ENCODE assay signal across 8 cellular contexts in genomic region chr10:104122273-104123107, GRCh38. TPM values are rescaled to one million over a fixed set of nuclear protein-coding genes. Genes with fewer than 3 reads are reported as not detected.
A peak's percentile ranks its signal among the peaks of the same experiment; 100 is the strongest.
DNase-seq lines count a peak whose midpoint lies in the region; ATAC-seq and TF ChIP-seq lines count a peak whose summit lies in the region.

No MANE protein-coding gene starts in this region.

- no peaks in the 10 kb centered on the region for H3K36me3 ChIP-seq in gastrocnemius medialis

- POLR2A ChIA-PET in activated CD8-positive, alpha-beta T cell treated with anti-CD3 and anti-CD28 coated beads, Interleukin-2, amount 10 ng/mL, durations not matched to agents 7 days and 5 days (lab: Charles Lee): interaction anchor here (0.6 to 3.0 kb wide), 33 partner anchors 9 to 322 kb away, joined by 3 to 17 read pairs (median 5); partner anchors contain the start of genes GSTO1, SLK and STN1

- peaks cover 7% of the 10 kb centered on the region in 2 donors for H3K4me1 ChIP-seq in gastrocnemius medialis

- no peaks in the 10 kb centered on the region for H3K27me3 Mint-ChIP-seq in activated naive CD4-positive, alpha-beta T cell treated with anti-CD3 and anti-CD28 coated beads for 36 hours (ENCODE audit: low read depth)
- peaks cover 7% of the 10 kb centered on the region for H3K27me3 Mint-ChIP-seq in activated CD8-positive, alpha-beta T cell treated with anti-CD3 and anti-CD28 coated beads, Interleukin-2, amount 10 ng/mL, durations not matched to agents 7 days and 5 days (ENCODE audit: low read depth)

- peak overlapping the region; percentile 90 for H3K4me3 Mint-ChIP-seq in activated naive CD4-positive, alpha-beta T cell treated with anti-CD3 and anti-CD28 coated beads for 36 hours
- peak overlapping the region; percentile 93 for H3K4me3 Mint-ChIP-seq in activated CD8-positive, alpha-beta T cell treated with anti-CD3 and anti-CD28 coated beads, Interleukin-2, amount 10 ng/mL, durations not matched to agents 7 days and 5 days

- H3K36me3 Mint-ChIP-seq in activated naive CD4-positive, alpha-beta T cell treated with anti-CD3 and anti-CD28 coated beads for 36 hours (ENCODE audit: low read depth): peaks cover 16% of the 10 kb centered on the region
- H3K36me3 Mint-ChIP-seq in activated CD8-positive, alpha-beta T cell treated with anti-CD3 and anti-CD28 coated beads, Interleukin-2, amount 10 ng/mL, durations not matched to agents 7 days and 5 days (ENCODE audit: low read depth): peaks cover 16% of the 10 kb centered on the region

- peak overlapping the region; percentile 90 to 99 (median 93) for H3K27ac ChIP-seq in gastrocnemius medialis

- TF ChIP-seq CTCF in gastrocnemius medialis (IDR thresholded peaks at IDR 0.05 in 4 of 5, conservative IDR thresholded peaks at IDR 0.05 in 1 of 5): no peak

- no peaks in the 10 kb centered on the region for H3K9me3 ChIP-seq in gastrocnemius medialis

- TF ChIP-seq POLR2A in gastrocnemius medialis (IDR thresholded peaks at IDR 0.05): no peak

- CTCF ChIA-PET in activated naive CD4-positive, alpha-beta T cell treated with anti-CD3 and anti-CD28 coated beads for 36 hours (lab: Charles Lee): interaction anchor here (0.6 to 5.1 kb wide), 25 partner anchors 18 to 236 kb away, joined by 3 to 29 read pairs (median 4); partner anchors contain the start of gene SLK
- CTCF ChIA-PET in activated CD8-positive, alpha-beta T cell treated with anti-CD3 and anti-CD28 coated beads, Interleukin-2, amount 10 ng/mL, durations not matched to agents 7 days and 5 days (lab: Charles Lee): interaction anchor here (0.6 to 6.2 kb wide), 51 partner anchors 10 to 268 kb away, joined by 3 to 60 read pairs (median 4); partner anchors contain the start of genes ITPRIP and SLK

- intact Hi-C loops in activated naive CD4-positive, alpha-beta T cell treated with anti-CD3 and anti-CD28 coated beads for 36 hours (cut with micrococcal nuclease): loop anchor here (1.0 to 5.0 kb wide), 7 partner anchors 40 to 930 kb away; partner anchors contain the start of genes CFAP58 and NT5C2
- intact Hi-C loops in left cardiac atrium (cut with DNase I): no loop called here
- intact Hi-C loops in gastrocnemius medialis (cut with DNase I; ENCODE audit: low total_unique reads): loop anchor here (5.0 kb wide), 1 partner anchor 135 kb away; no protein-coding TSS in a partner anchor

- peak; percentile 45 for DNase-seq in activated naive CD4-positive, alpha-beta T cell treated with anti-CD3 and anti-CD28 coated beads for 36 hours
- no peak for DNase-seq in activated naive CD4-positive, alpha-beta T cell treated with anti-CD3 and anti-CD28 coated beads, Interleukin-2, amount 50 U/mL, for 16 hours
- no peak for DNase-seq in activated CD8-positive, alpha-beta T cell treated with anti-CD3 and anti-CD28 coated beads, Interleukin-2, amount 10 ng/mL, durations not matched to agents 7 days and 5 days
- peak; percentile 32 for DNase-seq in left cardiac atrium
- DNase-seq in gastrocnemius medialis: no peak
- DNase-seq in hippocampal formation (lab: John Stamatoyannopoulos, UW): no peak

- in situ Hi-C loops in gastrocnemius medialis (cut with MboI; ENCODE audit: low sequenced_read_pairs in 4 of 4): loop anchor here (10.0 to 25.0 kb wide), 5 partner anchors 158 to 238 kb away; partner anchors contain the start of genes SLK (in 1 of the 4) and STN1 (in 1 of the 4)

- H3K27ac Mint-ChIP-seq in activated naive CD4-positive, alpha-beta T cell treated with anti-CD3 and anti-CD28 coated beads for 36 hours: peak overlapping the region; percentile 97
- H3K27ac Mint-ChIP-seq in activated CD8-positive, alpha-beta T cell treated with anti-CD3 and anti-CD28 coated beads, Interleukin-2, amount 10 ng/mL, durations not matched to agents 7 days and 5 days: peak overlapping the region; percentile 97

- no peaks in the 10 kb centered on the region for H3K27me3 ChIP-seq in gastrocnemius medialis

- ATAC-seq in HG03571 (IDR thresholded peaks at IDR 0.05; ENCODE audit: unreplicated experiment) (peak; percentile 6), left cardiac atrium (no peak), gastrocnemius medialis (peak in 1 of 2 donors; percentile 10), HG03342 (IDR thresholded peaks at IDR 0.05; ENCODE audit: unreplicated experiment) (no peak)
- ATAC-seq in activated CD8-positive, alpha-beta T cell treated with anti-CD3 and anti-CD28 coated beads, Interleukin-2, amount 10 ng/mL, durations not matched to agents 7 days and 5 days: peak; percentile 2

- no peaks in the 10 kb centered on the region for H3K9me3 Mint-ChIP-seq in activated naive CD4-positive, alpha-beta T cell treated with anti-CD3 and anti-CD28 coated beads for 36 hours
- H3K9me3 Mint-ChIP-seq in activated CD8-positive, alpha-beta T cell treated with anti-CD3 and anti-CD28 coated beads, Interleukin-2, amount 10 ng/mL, durations not matched to agents 7 days and 5 days (ENCODE audit: insufficient read depth): no peaks in the 10 kb centered on the region

- H3K4me1 Mint-ChIP-seq in activated naive CD4-positive, alpha-beta T cell treated with anti-CD3 and anti-CD28 coated beads for 36 hours (ENCODE audit: low read depth): peaks cover 42% of the 10 kb centered on the region
- H3K4me1 Mint-ChIP-seq in activated CD8-positive, alpha-beta T cell treated with anti-CD3 and anti-CD28 coated beads, Interleukin-2, amount 10 ng/mL, durations not matched to agents 7 days and 5 days (ENCODE audit: low read depth): peaks cover 27% of the 10 kb centered on the region

- H3K4me3 ChIP-seq in gastrocnemius medialis: peak overlapping the region; percentile 64 to 86 (median 80)

RNA-seq across cellular contexts. Expression of gene SFR1, which starts 0.5 kb away (rescaled TPM):
- 10 to 100 TPM; 17.0 to 18.5 TPM for total RNA-seq in activated naive CD4-positive, alpha-beta T cell treated with anti-CD3 and anti-CD28 coated beads for 36 hours
- 10 to 100 TPM; 13.0 to 14.9 TPM for total RNA-seq in activated CD8-positive, alpha-beta T cell treated with anti-CD3 and anti-CD28 coated beads, Interleukin-2, amount 10 ng/mL, durations not matched to agents 7 days and 5 days
- total RNA-seq in left cardiac atrium (1 to 10 TPM; 6.5 to 7.0 TPM), gastrocnemius medialis (1 to 10 TPM; 2.4 to 7.7 (median 4.7) TPM)

RNA-seq across cellular contexts. Expression of gene COL17A1, which starts 36.8 kb away (rescaled TPM):
- not detected for total RNA-seq in activated naive CD4-positive, alpha-beta T cell treated with anti-CD3 and anti-CD28 coated beads for 36 hours
- total RNA-seq in activated CD8-positive, alpha-beta T cell treated with anti-CD3 and anti-CD28 coated beads, Interleukin-2, amount 10 ng/mL, durations not matched to agents 7 days and 5 days: not detected
- total RNA-seq in left cardiac atrium (under 1 TPM; 0.29 to 0.55 TPM), gastrocnemius medialis (under 1 TPM in 1 of 4 donors, not detected in 3; 0.63 TPM)

Comparison
In these comparisons a context has a peak if more than half of its experiments do, and no peak if none do; other contexts are left out.
1. DNase-seq: peak in activated naive CD4-positive, alpha-beta T cell treated with anti-CD3 and anti-CD28 coated beads for 36 hours (single experiment) and left cardiac atrium (single experiment); none in activated naive CD4-positive, alpha-beta T cell treated with anti-CD3 and anti-CD28 coated beads, Interleukin-2, amount 50 U/mL, for 16 hours (single experiment), activated CD8-positive, alpha-beta T cell treated with anti-CD3 and anti-CD28 coated beads, Interleukin-2, amount 10 ng/mL, durations not matched to agents 7 days and 5 days (single experiment), gastrocnemius medialis (0 of 2) and hippocampal formation (0 of 2).
2. ATAC-seq: peak in HG03571 (single experiment) and activated CD8-positive, alpha-beta T cell treated with anti-CD3 and anti-CD28 coated beads, Interleukin-2, amount 10 ng/mL, durations not matched to agents 7 days and 5 days (single experiment); none in left cardiac atrium (0 of 2) and HG03342 (single experiment).
3. intact Hi-C loops: an anchor here in activated naive CD4-positive, alpha-beta T cell treated with anti-CD3 and anti-CD28 coated beads for 36 hours (1.0 to 5.0 kb wide) and gastrocnemius medialis (5.0 kb wide); none called in left cardiac atrium.